ENCODE assay signal across 19 cellular contexts in genomic region chr12:15859136-15859535, GRCh38.
"Had no signal": no experiment of that assay in that cellular context is flagged by ENCODE, and none has a peak within 500 bp of the region (broad histone marks: within the 10 kb centered on the region; RNA-seq: fewer than 3 reads in every experiment).

No MANE protein-coding gene starts in this region.

- DNase-seq: activated CD4-positive, alpha-beta memory T cell treated with anti-CD3 and anti-CD28 coated beads, Interleukin-2, amount 10 ng/mL, durations not matched to agents 7 days and 5 days; activated CD4-positive, alpha-beta T cell treated with anti-CD3 and anti-CD28 coated beads for 36 hours; activated CD4-positive, alpha-beta T cell treated with anti-CD3 and anti-CD28 coated beads, Interleukin-2, amount 50 U/mL, for 1 hour; activated gamma-delta T cell; activated naive CD4-positive, alpha-beta T cell treated with anti-CD3 and anti-CD28 coated beads for 36 hours; activated T-cell treated with anti-CD3 and anti-CD28 coated beads for 4 hours; activated T-cell treated with anti-CD3 and anti-CD28 coated beads, Interleukin-2, amount 50 U/mL, for 48 hours; anterior cingulate cortex; caudate nucleus; Kasumi-1; NCI-H1048; NCI-H187 treated with DMSO at 0.1 percent for 48 hours; NCI-H2081 treated with DMSO at 0.1 percent for 48 hours; NCI-H446 treated with DMSO at 0.1 percent for 48 hours; NCI-H526 treated with DMSO at 0.1 percent for 48 hours; SIG-M5; T-helper 2 cell had no signal

- H3K36me3 ChIP-seq: WERI-Rb-1 had no signal

- ATAC-seq: activated CD4-positive, alpha-beta T cell treated with anti-CD3 and anti-CD28 coated beads for 36 hours; activated T-helper 17 cell treated with anti-CD3 and anti-CD28 coated beads, Interleukin-2, amount 50 U/mL, for 72 hours had no signal

- H3K27ac ChIP-seq: WERI-Rb-1 had no signal
